Comparison of ENCODE assay signal across 8 cellular contexts in the genomic region with DNA sequence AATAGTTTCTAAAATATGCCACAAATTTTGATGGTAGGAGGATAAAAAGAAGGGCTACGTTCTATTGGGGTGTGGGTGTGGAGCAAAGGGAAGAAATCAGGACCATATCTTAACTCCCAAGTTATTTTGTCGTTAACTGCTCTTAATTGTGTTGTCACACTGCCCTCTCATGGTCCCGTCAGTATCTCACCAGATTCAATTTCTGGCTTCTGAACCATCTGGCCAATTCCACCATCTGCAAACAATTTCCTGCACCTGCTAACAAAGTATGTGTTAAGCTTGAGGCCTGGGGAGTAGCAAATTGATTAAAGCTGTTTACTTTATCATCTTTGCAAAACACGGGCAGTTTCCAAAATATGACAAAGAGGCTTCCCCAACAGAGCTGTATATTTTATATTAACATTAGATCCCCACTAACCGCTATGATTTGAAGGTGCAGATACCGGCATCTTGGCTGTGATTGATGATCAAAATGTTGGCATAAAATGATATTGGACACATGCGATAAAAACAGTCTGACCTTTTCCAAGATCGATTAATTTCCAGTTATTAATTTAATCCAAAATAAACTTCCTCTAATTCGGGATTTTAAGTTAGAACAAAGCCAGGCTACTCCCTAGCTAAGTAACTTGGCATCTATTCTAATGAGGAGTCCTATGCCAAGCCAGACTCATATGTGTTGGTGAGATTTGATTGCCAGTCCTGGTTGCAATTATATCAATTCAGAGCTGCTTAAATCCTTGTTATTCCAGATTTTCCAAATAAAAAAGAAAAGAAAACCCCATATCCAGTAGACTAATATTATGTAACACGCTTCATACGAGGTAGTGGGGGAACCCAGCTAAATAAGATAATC. TPM values are rescaled to one million over a fixed set of nuclear protein-coding genes. Genes with fewer than 3 reads are reported as not detected.
DNase-seq lines count a peak whose midpoint lies in the region; ATAC-seq and TF ChIP-seq lines count a peak whose summit lies in the region.

No MANE protein-coding gene starts in this region.

- intact Hi-C loops in activated T-helper 2 cell treated with anti-CD3 and anti-CD28 coated beads, Interferon-gamma antibody, Interleukin-2, Interleukin-4, amounts not matched to agents 10 μg/mL and 5 μg/mL and 100 μg/mL, durations not matched to agents 14 hours and 24 hours and 36 hours (cut with micrococcal nuclease) = loop anchor here (1.0 to 10.0 kb wide), 3 partner anchors 217 to 947 kb away; a partner anchor contains a TSS

- H3K27ac ChIP-seq in SU-DHL-6 (ENCODE audit: low read depth, low read length) = no peak overlapping the region

- H3K27me3 ChIP-seq in BE2C = no peaks in the 10 kb centered on the region
- H3K27me3 ChIP-seq in SU-DHL-6 (ENCODE audit: low read length) = no peaks in the 10 kb centered on the region

- H3K4me2 ChIP-seq in SU-DHL-6 (ENCODE audit: low read depth, low read length, poor library complexity, severe bottlenecking) = no peak overlapping the region

- no peaks in the 10 kb centered on the region for H3K9me2 ChIP-seq in SU-DHL-6 (replicated peaks; ENCODE audit: insufficient read depth, low read length)

- H3K79me2 ChIP-seq in SU-DHL-6 (ENCODE audit: insufficient read depth, low read length) = no peaks in the 10 kb centered on the region

- H3K4me3 Mint-ChIP-seq in activated T-helper 2 cell treated with anti-CD3 and anti-CD28 coated beads, Interferon-gamma antibody, Interleukin-2, Interleukin-4, amounts not matched to agents 10 μg/mL and 5 μg/mL and 100 μg/mL, durations not matched to agents 14 hours and 24 hours and 36 hours (ENCODE audit: low read depth) = no peak overlapping the region
- H3K4me3 Mint-ChIP-seq in effector memory CD8-positive, alpha-beta T cell = no peak overlapping the region

- no peak overlapping the region for H3K27ac Mint-ChIP-seq in activated T-helper 2 cell treated with anti-CD3 and anti-CD28 coated beads, Interferon-gamma antibody, Interleukin-2, Interleukin-4, amounts not matched to agents 10 μg/mL and 5 μg/mL and 100 μg/mL, durations not matched to agents 14 hours and 24 hours and 36 hours
- H3K27ac Mint-ChIP-seq in effector memory CD8-positive, alpha-beta T cell = no peak overlapping the region

- no peak overlapping the region for H2AFZ ChIP-seq in SU-DHL-6 (ENCODE audit: low read depth, low read length, severe bottlenecking)

- H3F3A ChIP-seq in SU-DHL-6 (ENCODE audit: insufficient read depth) = no peaks in the 10 kb centered on the region

- no peak overlapping the region for H3K4me3 ChIP-seq in BE2C (ENCODE audit: low read depth, low read length)
- no peak overlapping the region for H3K4me3 ChIP-seq in SU-DHL-6 (ENCODE audit: insufficient read depth, low read length, poor library complexity, severe bottlenecking)

- peaks cover 16% of the 10 kb centered on the region for H3K9me3 Mint-ChIP-seq in activated T-helper 2 cell treated with anti-CD3 and anti-CD28 coated beads, Interferon-gamma antibody, Interleukin-2, Interleukin-4, amounts not matched to agents 10 μg/mL and 5 μg/mL and 100 μg/mL, durations not matched to agents 14 hours and 24 hours and 36 hours
- no peaks in the 10 kb centered on the region for H3K9me3 Mint-ChIP-seq in effector memory CD8-positive, alpha-beta T cell

- peaks cover 2% of the 10 kb centered on the region for H3K27me3 Mint-ChIP-seq in activated T-helper 2 cell treated with anti-CD3 and anti-CD28 coated beads, Interferon-gamma antibody, Interleukin-2, Interleukin-4, amounts not matched to agents 10 μg/mL and 5 μg/mL and 100 μg/mL, durations not matched to agents 14 hours and 24 hours and 36 hours (ENCODE audit: low read depth)
- peaks cover 9 to 14% of the 10 kb centered on the region in 2 donors for H3K27me3 Mint-ChIP-seq in effector memory CD8-positive, alpha-beta T cell

- H3K4me1 ChIP-seq in BE2C = peaks cover 8% of the 10 kb centered on the region; the same call in 1 of the 2 replicates

- no peaks in the 10 kb centered on the region for H3K9me3 ChIP-seq in BE2C
- no peaks in the 10 kb centered on the region for H3K9me3 ChIP-seq in SU-DHL-6 (ENCODE audit: insufficient read depth, low read length)

- no peaks in the 10 kb centered on the region for H4K20me1 ChIP-seq in SU-DHL-6 (ENCODE audit: low read depth, low read length)

- H3K4me1 Mint-ChIP-seq in activated T-helper 2 cell treated with anti-CD3 and anti-CD28 coated beads, Interferon-gamma antibody, Interleukin-2, Interleukin-4, amounts not matched to agents 10 μg/mL and 5 μg/mL and 100 μg/mL, durations not matched to agents 14 hours and 24 hours and 36 hours (ENCODE audit: low read depth) = peaks cover 2% of the 10 kb centered on the region
- H3K4me1 Mint-ChIP-seq in effector memory CD8-positive, alpha-beta T cell (ENCODE audit: low read depth in 2 of 2) = no peaks in the 10 kb centered on the region

- no peaks in the 10 kb centered on the region for H3K36me3 Mint-ChIP-seq in activated T-helper 2 cell treated with anti-CD3 and anti-CD28 coated beads, Interferon-gamma antibody, Interleukin-2, Interleukin-4, amounts not matched to agents 10 μg/mL and 5 μg/mL and 100 μg/mL, durations not matched to agents 14 hours and 24 hours and 36 hours (ENCODE audit: low read depth)
- H3K36me3 Mint-ChIP-seq in effector memory CD8-positive, alpha-beta T cell (ENCODE audit: insufficient read depth) = no peaks in the 10 kb centered on the region

- H3K36me3 ChIP-seq in BE2C (no peaks in the 10 kb centered on the region), SU-DHL-6 (ENCODE audit: low read length) (no peaks in the 10 kb centered on the region)

- no peak overlapping the region for H3K9ac ChIP-seq in SU-DHL-6 (ENCODE audit: low read length)

- peak; percentile 78 for TF ChIP-seq CTCF in BE2C (IDR thresholded peaks at IDR 0.05; ENCODE audit: low read depth, low read length)
- TF ChIP-seq CTCF in SU-DHL-6 (IDR thresholded peaks at IDR 0.05; ENCODE audit: insufficient read depth, low read length, poor library complexity, severe bottlenecking) = peak; percentile 52

- DNase-seq in BE2C = peak; percentile 65
- peak; percentile 92 for DNase-seq in NCI-H146 (lab: John Stamatoyannopoulos, UW)
- peak; percentile 81 for DNase-seq in fibroblast of the conjunctiva (ENCODE audit: low read depth)
- peak; percentile 22 for DNase-seq in occipital lobe (lab: John Stamatoyannopoulos, UW)
- DNase-seq in activated T-helper 2 cell treated with anti-CD3 and anti-CD28 coated beads, Interferon-gamma antibody, Interleukin-2, Interleukin-4, amounts not matched to agents 10 μg/mL and 5 μg/mL and 100 μg/mL, durations not matched to agents 14 hours and 24 hours and 36 hours (ENCODE audit: low spot score) = no peak
- DNase-seq in effector memory CD8-positive, alpha-beta T cell = no peak

- ATAC-seq in GM19351 (IDR thresholded peaks at IDR 0.05; ENCODE audit: unreplicated experiment) = peak; percentile 54
- ATAC-seq in effector memory CD8-positive, alpha-beta T cell (replicated peaks) = no peak

RNA-seq across cellular contexts. Expression of a gene that starts 6.9 kb away (rescaled TPM):
- 80.5 TPM for polyA plus RNA-seq in BE2C (2012; ENCODE audit: insufficient read depth, insufficient read length, low read depth)
- total RNA-seq in occipital lobe = 215 TPM
- 97.5 and 108 TPM in 2 replicates for total RNA-seq in activated T-helper 2 cell treated with anti-CD3 and anti-CD28 coated beads, Interferon-gamma antibody, Interleukin-2, Interleukin-4, amounts not matched to agents 10 μg/mL and 5 μg/mL and 100 μg/mL, durations not matched to agents 14 hours and 24 hours and 36 hours

Comparison
In these comparisons a context has a peak if more than half of its experiments do, and no peak if none do; other contexts are left out.
1. DNase-seq: peak in BE2C (single experiment), NCI-H146 (single experiment), fibroblast of the conjunctiva (single experiment) and occipital lobe (single experiment); none in activated T-helper 2 cell treated with anti-CD3 and anti-CD28 coated beads, Interferon-gamma antibody, Interleukin-2, Interleukin-4, amounts not matched to agents 10 μg/mL and 5 μg/mL and 100 μg/mL, durations not matched to agents 14 hours and 24 hours and 36 hours (single experiment) and effector memory CD8-positive, alpha-beta T cell (0 of 3).